In the genomic region with DNA sequence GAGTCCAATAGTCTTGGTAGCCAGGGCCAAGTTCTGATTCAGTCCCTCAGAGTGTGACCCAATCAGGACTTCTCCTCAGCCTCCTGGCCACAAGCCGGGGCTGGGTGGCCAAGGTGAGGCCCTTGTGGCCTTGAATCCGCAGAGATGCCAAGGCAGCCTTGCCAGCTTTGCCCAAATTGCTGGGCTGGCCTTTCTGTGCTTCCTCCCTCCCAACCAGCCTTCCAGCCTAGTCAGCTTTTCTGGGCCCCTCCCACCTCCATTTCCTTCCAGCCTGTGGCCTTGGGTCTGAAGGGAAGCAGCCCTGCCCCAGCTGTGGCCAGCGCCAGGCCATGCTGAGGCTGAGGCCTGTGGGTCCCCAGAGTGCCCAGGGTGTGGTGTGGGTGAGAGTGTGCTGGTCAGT, we compare ENCODE assay signal across 10 cellular contexts. TPM values are rescaled to one million over a fixed set of nuclear protein-coding genes. Genes with fewer than 3 reads are reported as not detected.
DNase-seq lines count a peak whose midpoint lies in the region; ATAC-seq and TF ChIP-seq lines count a peak whose summit lies in the region.
"Had no signal": no experiment of that assay in that cellular context is flagged by ENCODE, and none has a peak within 500 bp of the region (broad histone marks: within the 10 kb centered on the region; RNA-seq: fewer than 3 reads in every experiment).

No MANE protein-coding gene starts in this region.

- H3K4me3 Mint-ChIP-seq in endothelial cell (ENCODE audit: unreplicated experiment), result no peak overlapping the region
- H3K4me3 Mint-ChIP-seq in naive thymus-derived CD4-positive, alpha-beta T cell, result peak overlapping the region in 1 of 10 donors; percentile 20
- no peak overlapping the region for H3K4me3 Mint-ChIP-seq in immature natural killer cell
- H3K4me3 Mint-ChIP-seq: CD8-positive, alpha-beta memory T cell had no signal

- H3K36me3 ChIP-seq in naive thymus-derived CD4-positive, alpha-beta T cell (ENCODE audit: control insufficient read depth in 2 of 3, insufficient read depth in 3 of 3, low read length in 3 of 3), result no peaks in the 10 kb centered on the region

- no peaks in the 10 kb centered on the region for H3K27me3 ChIP-seq in naive thymus-derived CD4-positive, alpha-beta T cell (ENCODE audit: control insufficient read depth in 2 of 2, insufficient read depth in 2 of 2, low read length in 2 of 2)

- CTCF ChIA-PET in naive thymus-derived CD4-positive, alpha-beta T cell (lab: Charles Lee), result no interaction called here

- POLR2A ChIA-PET in naive thymus-derived CD4-positive, alpha-beta T cell (lab: Charles Lee), result interaction anchor here (0.6 to 1.3 kb wide), 3 partner anchors 14 to 37 kb away, joined by 3 read pairs; no protein-coding TSS in a partner anchor

- H3K9me3 Mint-ChIP-seq in endothelial cell (ENCODE audit: unreplicated experiment) (no peaks in the 10 kb centered on the region), immature natural killer cell (no peaks in the 10 kb centered on the region)
- H3K9me3 Mint-ChIP-seq in naive thymus-derived CD4-positive, alpha-beta T cell, result no peaks in the 10 kb centered on the region
- H3K9me3 Mint-ChIP-seq: CD8-positive, alpha-beta memory T cell had no signal

- H3K27me3 Mint-ChIP-seq in endothelial cell (ENCODE audit: unreplicated experiment) (peaks cover 4% of the 10 kb centered on the region), immature natural killer cell (ENCODE audit: low read depth in 3 of 3) (peaks cover 0 to 2% (median 1%) of the 10 kb centered on the region in 3 donors)
- no peaks in the 10 kb centered on the region for H3K27me3 Mint-ChIP-seq in naive thymus-derived CD4-positive, alpha-beta T cell
- H3K27me3 Mint-ChIP-seq: CD8-positive, alpha-beta memory T cell had no signal

- no peak overlapping the region for H3K4me3 ChIP-seq in naive thymus-derived CD4-positive, alpha-beta T cell (ENCODE audit: low read length)

- no peaks in the 10 kb centered on the region for H3K9me3 ChIP-seq in naive thymus-derived CD4-positive, alpha-beta T cell (ENCODE audit: control insufficient read depth in 2 of 3, low read length in 3 of 3)

- TF ChIP-seq CTCF in endothelial cell (IDR thresholded peaks at IDR 0.05; ENCODE audit: unreplicated experiment), result no peak
- no peak for TF ChIP-seq CTCF in GM10266 (IDR thresholded peaks at IDR 0.05; ENCODE audit: control insufficient read depth, insufficient read depth, low read depth, missing control alignments)

- H3K36me3 Mint-ChIP-seq in endothelial cell (ENCODE audit: low read depth, unreplicated experiment) (no peaks in the 10 kb centered on the region), immature natural killer cell (peaks cover 0 to 4% (median 0%) of the 10 kb centered on the region in 3 donors)
- no peaks in the 10 kb centered on the region for H3K36me3 Mint-ChIP-seq in naive thymus-derived CD4-positive, alpha-beta T cell
- H3K36me3 Mint-ChIP-seq: CD8-positive, alpha-beta memory T cell had no signal

- peaks cover 36% of the 10 kb centered on the region for H3K4me1 Mint-ChIP-seq in endothelial cell (ENCODE audit: unreplicated experiment)
- H3K4me1 Mint-ChIP-seq in naive thymus-derived CD4-positive, alpha-beta T cell, result peaks cover 0 to 37% (median 7%) of the 10 kb centered on the region in 7 donors
- peaks cover 39 to 50% of the 10 kb centered on the region in 2 donors for H3K4me1 Mint-ChIP-seq in immature natural killer cell

- ATAC-seq in naive thymus-derived CD4-positive, alpha-beta T cell, result peak; percentile 42
- no peak for ATAC-seq in HG03196 (IDR thresholded peaks at IDR 0.05; ENCODE audit: unreplicated experiment)

- peak; percentile 70 for DNase-seq in AG20443 (ENCODE audit: low spot score)
- DNase-seq in NOMO-1 treated with dmso at 0.1 percent for 144 hours (lab: John Stamatoyannopoulos, UW; ENCODE audit: unreplicated experiment), result peak; percentile 79
- no peak for DNase-seq in endothelial cell (ENCODE audit: low spot score)
- DNase-seq in naive thymus-derived CD4-positive, alpha-beta T cell, result no peak
- DNase-seq in immature natural killer cell, result no peak
- DNase-seq in HT-29 (ENCODE audit: low spot score), result no peak
- no peak for DNase-seq in GM10266 (ENCODE audit: extremely low spot score)
- DNase-seq: CD8-positive, alpha-beta memory T cell; MV-4-11 had no signal

- intact Hi-C loops in naive thymus-derived CD4-positive, alpha-beta T cell (cut with micrococcal nuclease), result no loop called here

- no peak overlapping the region for H3K27ac ChIP-seq in naive thymus-derived CD4-positive, alpha-beta T cell (ENCODE audit: low read depth, low read length)

- H3K27ac Mint-ChIP-seq in endothelial cell (ENCODE audit: unreplicated experiment) (peak overlapping the region; percentile 94), immature natural killer cell (peak overlapping the region in 1 of 6 donors; percentile 11)
- peak overlapping the region in 1 of 9 donors; percentile 72 for H3K27ac Mint-ChIP-seq in naive thymus-derived CD4-positive, alpha-beta T cell

- peaks cover 7 to 10% of the 10 kb centered on the region in 2 donors for H3K4me1 ChIP-seq in naive thymus-derived CD4-positive, alpha-beta T cell (ENCODE audit: control insufficient read depth in 2 of 2, insufficient read depth in 2 of 2, low read length in 2 of 2)

RNA-seq across cellular contexts. Expression of gene ANKDD1A, which starts 34.3 kb away (rescaled TPM):
- 6.9 TPM for total RNA-seq in endothelial cell (ENCODE audit: unreplicated experiment)
- 1 to 10 TPM; 3.3 to 9.3 (median 4.0) TPM for total RNA-seq in naive thymus-derived CD4-positive, alpha-beta T cell
- 1 to 10 TPM in 1 of 2 donors, under 1 TPM in 1; 0.20 to 2.0 TPM for polyA plus RNA-seq in naive thymus-derived CD4-positive, alpha-beta T cell
- 1 to 10 TPM; 1.5 to 3.1 (median 2.3) TPM for polyA plus RNA-seq in immature natural killer cell
- total RNA-seq in HT-29 (2014; rRNA removed; shearing (Covaris generic)), result 0.60 and 0.71 TPM in 2 replicates

RNA-seq across cellular contexts. Expression of gene PLEKHO2, which starts 35.7 kb away (rescaled TPM):
- total RNA-seq in endothelial cell (ENCODE audit: unreplicated experiment), result 33.4 TPM
- 10 to 100 TPM in 4 of 5 experiments, 1 to 10 TPM in 1; 8.6 to 52.3 (median 14.0) TPM for total RNA-seq in naive thymus-derived CD4-positive, alpha-beta T cell
- polyA plus RNA-seq in naive thymus-derived CD4-positive, alpha-beta T cell, result 10 to 100 TPM; 10.3 to 20.9 TPM
- 100 to 1,000 TPM in 1 of 3 donors, 10 to 100 TPM in 2; 37.1 to 104 (median 49.3) TPM for polyA plus RNA-seq in immature natural killer cell
- total RNA-seq in HT-29 (2014; rRNA removed; shearing (Covaris generic)), result 6.4 and 8.1 TPM in 2 replicates

RNA-seq across cellular contexts. Expression of gene PIF1, which starts 52.0 kb away (rescaled TPM):
- total RNA-seq in endothelial cell (ENCODE audit: unreplicated experiment), result 4.8 TPM
- 10 to 100 TPM in 1 of 5 experiments, 1 to 10 TPM in 1, under 1 TPM in 1, not detected in 2; 0.34 to 30.2 (median 1.0) TPM for total RNA-seq in naive thymus-derived CD4-positive, alpha-beta T cell
- polyA plus RNA-seq in naive thymus-derived CD4-positive, alpha-beta T cell, result not detected
- 1 to 10 TPM; 1.1 to 2.5 (median 2.1) TPM for polyA plus RNA-seq in immature natural killer cell
- 66.2 and 77.4 TPM in 2 replicates for total RNA-seq in HT-29 (2014; rRNA removed; shearing (Covaris generic))

Comparison
In these comparisons a context has a peak if more than half of its experiments do, and no peak if none do; other contexts are left out.
1. DNase-seq: peak in AG20443 (single experiment) and NOMO-1 treated with dmso at 0.1 percent for 144 hours (single experiment); none in endothelial cell (single experiment), naive thymus-derived CD4-positive, alpha-beta T cell (0 of 9), immature natural killer cell (0 of 3), HT-29 (single experiment) and GM10266 (single experiment).